9 cellular contexts compared by ENCODE assay signal in the genomic region with DNA sequence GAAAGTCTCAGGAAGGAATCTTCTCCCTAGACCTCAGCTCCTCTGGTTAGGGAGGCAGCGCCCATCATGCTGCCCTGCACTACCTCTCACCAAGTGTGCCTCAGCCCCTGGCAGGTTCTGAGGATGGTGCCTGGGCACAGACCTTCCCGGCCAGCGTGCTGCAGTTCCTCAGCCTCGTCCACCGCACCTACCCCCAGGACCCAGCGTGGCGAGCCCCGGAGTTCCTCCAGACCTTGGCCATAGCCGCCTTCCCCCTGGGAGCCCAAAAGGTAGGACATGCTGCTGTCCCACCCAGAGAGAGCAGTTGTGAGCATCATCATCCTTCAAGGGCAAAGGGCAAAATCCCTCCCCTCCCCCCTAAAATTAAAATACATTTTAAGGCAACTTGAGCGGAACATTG.
"Had no signal": no experiment of that assay in that cellular context is flagged by ENCODE, and none has a peak within 500 bp of the region (broad histone marks: within the 10 kb centered on the region; RNA-seq: fewer than 3 reads in every experiment).

No MANE protein-coding gene starts in this region.

- H3K4me3 ChIP-seq: GM23338, K562 had no signal

- H3K4me3 Mint-ChIP-seq: GM23338, H9 had no signal

- H2AFZ ChIP-seq: GM23338 had no signal

- H3K27ac ChIP-seq: HL-60 had no signal

- H3K4me2 ChIP-seq: GM23338 had no signal

- FAIRE-seq: H1, H54, HepG2, K562 had no signal

- H3K27ac Mint-ChIP-seq: GM23338, H9 had no signal

- DNase-seq: H9, HCEC 1CT, KG1 had no signal

- ATAC-seq: GM23338, HepG2, K562 had no signal
